In the genomic region with DNA sequence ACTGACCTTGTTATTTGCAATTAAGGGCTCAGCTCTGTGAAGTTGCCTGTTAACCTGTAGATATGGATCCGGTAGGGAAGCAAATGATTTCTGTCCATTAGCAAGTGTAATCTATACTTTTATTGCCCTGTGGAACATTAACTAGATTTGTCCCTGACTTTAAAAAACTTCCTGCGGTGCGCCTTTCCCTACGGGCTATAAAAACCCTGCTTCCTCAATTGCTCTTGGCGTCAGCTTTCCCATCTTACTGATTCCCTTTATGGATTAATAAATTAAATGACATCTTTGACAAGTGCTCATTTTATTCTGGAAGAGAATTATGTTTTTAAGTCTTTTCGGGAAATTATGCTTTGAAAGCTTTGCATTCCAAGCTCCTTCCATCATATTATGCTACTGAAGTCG, we compare ENCODE assay signal across 1 cellular context.
TF ChIP-seq lines count a peak whose summit lies in the region.

No MANE protein-coding gene starts in this region.

TF ChIP-seq in HEK293, 187 proteins besides CTCF, POLR2A, EP300 and RAD21 (continued from another document):
- TF ChIP-seq, protein P1, sequence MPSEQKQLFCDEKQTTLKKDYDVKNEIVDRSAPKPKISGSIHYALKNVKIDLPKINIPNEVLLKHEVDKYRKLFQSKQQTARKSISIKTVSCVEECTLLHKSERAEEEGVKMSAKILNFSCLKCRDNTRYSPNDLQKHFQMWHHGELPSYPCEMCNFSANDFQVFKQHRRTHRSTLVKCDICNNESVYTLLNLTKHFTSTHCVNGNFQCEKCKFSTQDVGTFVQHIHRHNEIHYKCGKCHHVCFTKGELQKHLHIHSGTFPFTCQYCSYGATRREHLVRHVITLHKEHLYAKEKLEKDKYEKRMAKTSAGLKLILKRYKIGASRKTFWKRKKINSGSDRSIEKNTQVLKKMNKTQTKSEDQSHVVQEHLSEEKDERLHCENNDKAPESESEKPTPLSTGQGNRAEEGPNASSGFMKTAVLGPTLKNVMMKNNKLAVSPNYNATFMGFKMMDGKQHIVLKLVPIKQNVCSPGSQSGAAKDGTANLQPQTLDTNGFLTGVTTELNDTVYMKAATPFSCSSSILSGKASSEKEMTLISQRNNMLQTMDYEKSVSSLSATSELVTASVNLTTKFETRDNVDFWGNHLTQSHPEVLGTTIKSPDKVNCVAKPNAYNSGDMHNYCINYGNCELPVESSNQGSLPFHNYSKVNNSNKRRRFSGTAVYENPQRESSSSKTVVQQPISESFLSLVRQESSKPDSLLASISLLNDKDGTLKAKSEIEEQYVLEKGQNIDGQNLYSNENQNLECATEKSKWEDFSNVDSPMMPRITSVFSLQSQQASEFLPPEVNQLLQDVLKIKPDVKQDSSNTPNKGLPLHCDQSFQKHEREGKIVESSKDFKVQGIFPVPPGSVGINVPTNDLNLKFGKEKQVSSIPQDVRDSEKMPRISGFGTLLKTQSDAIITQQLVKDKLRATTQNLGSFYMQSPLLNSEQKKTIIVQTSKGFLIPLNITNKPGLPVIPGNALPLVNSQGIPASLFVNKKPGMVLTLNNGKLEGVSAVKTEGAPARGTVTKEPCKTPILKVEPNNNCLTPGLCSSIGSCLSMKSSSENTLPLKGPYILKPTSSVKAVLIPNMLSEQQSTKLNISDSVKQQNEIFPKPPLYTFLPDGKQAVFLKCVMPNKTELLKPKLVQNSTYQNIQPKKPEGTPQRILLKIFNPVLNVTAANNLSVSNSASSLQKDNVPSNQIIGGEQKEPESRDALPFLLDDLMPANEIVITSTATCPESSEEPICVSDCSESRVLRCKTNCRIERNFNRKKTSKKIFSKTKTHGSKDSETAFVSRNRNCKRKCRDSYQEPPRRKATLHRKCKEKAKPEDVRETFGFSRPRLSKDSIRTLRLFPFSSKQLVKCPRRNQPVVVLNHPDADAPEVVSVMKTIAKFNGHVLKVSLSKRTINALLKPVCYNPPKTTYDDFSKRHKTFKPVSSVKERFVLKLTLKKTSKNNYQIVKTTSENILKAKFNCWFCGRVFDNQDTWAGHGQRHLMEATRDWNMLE (tag by site-specific recombination; conservative IDR thresholded peaks at IDR 0.05; ENCODE audit: low read depth), result no peak
- TF ChIP-seq ZNF2 (tag by site-specific recombination; IDR thresholded peaks at IDR 0.05) (no peak; the same call in 1 of the 2 replicates), ZIC2 (tag by site-specific recombination; IDR thresholded peaks at IDR 0.05) (peak; percentile 76), IKZF3 (tag by site-specific recombination; IDR thresholded peaks at IDR 0.05) (peak; percentile 74), SP7 (tag by site-specific recombination; IDR thresholded peaks at IDR 0.05) (peak; percentile 50), REPIN1 (tag by site-specific recombination; IDR thresholded peaks at IDR 0.05; ENCODE audit: low read depth) (no peak), ZNF394 (tag by site-specific recombination; IDR thresholded peaks at IDR 0.05; ENCODE audit: borderline replicate concordance) (peak; percentile 51; the same call in 1 of the 2 replicates), GLIS1 (tag by site-specific recombination; IDR thresholded peaks at IDR 0.05) (no peak), ZNF157 (tag by site-specific recombination; IDR thresholded peaks at IDR 0.05) (no peak), ZNF23 (tag by site-specific recombination; IDR thresholded peaks at IDR 0.05; ENCODE audit: borderline replicate concordance) (no peak), BCL11B (tag by site-specific recombination; IDR thresholded peaks at IDR 0.05; ENCODE audit: low read depth) (peak; percentile 93), ZNF792 (tag by site-specific recombination; IDR thresholded peaks at IDR 0.05) (no peak), KLF10 (tag by site-specific recombination; IDR thresholded peaks at IDR 0.05) (peak; percentile 63), ZNF548 (tag by site-specific recombination; IDR thresholded peaks at IDR 0.05) (no peak), RBAK (tag by site-specific recombination; IDR thresholded peaks at IDR 0.05) (no peak), ZNF677 (tag by site-specific recombination; IDR thresholded peaks at IDR 0.05) (no peak), ZBTB21 (tag by site-specific recombination; IDR thresholded peaks at IDR 0.05) (peak; percentile 15; the same call in 1 of the 2 replicates), MZF1 (tag by site-specific recombination; IDR thresholded peaks at IDR 0.05; ENCODE audit: borderline replicate concordance) (peak; percentile 63; the same call in 1 of the 2 replicates), ZNF621 (tag by site-specific recombination; IDR thresholded peaks at IDR 0.05) (no peak)
- TF ChIP-seq, protein P2, sequence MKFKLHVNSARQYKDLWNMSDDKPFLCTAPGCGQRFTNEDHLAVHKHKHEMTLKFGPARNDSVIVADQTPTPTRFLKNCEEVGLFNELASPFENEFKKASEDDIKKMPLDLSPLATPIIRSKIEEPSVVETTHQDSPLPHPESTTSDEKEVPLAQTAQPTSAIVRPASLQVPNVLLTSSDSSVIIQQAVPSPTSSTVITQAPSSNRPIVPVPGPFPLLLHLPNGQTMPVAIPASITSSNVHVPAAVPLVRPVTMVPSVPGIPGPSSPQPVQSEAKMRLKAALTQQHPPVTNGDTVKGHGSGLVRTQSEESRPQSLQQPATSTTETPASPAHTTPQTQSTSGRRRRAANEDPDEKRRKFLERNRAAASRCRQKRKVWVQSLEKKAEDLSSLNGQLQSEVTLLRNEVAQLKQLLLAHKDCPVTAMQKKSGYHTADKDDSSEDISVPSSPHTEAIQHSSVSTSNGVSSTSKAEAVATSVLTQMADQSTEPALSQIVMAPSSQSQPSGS (tag by site-specific recombination; IDR thresholded peaks at IDR 0.05; ENCODE audit: low read depth), result 0 out of 2 replicates have a peak, but pooled peaks have one; percentile 52
- TF ChIP-seq, protein P3, sequence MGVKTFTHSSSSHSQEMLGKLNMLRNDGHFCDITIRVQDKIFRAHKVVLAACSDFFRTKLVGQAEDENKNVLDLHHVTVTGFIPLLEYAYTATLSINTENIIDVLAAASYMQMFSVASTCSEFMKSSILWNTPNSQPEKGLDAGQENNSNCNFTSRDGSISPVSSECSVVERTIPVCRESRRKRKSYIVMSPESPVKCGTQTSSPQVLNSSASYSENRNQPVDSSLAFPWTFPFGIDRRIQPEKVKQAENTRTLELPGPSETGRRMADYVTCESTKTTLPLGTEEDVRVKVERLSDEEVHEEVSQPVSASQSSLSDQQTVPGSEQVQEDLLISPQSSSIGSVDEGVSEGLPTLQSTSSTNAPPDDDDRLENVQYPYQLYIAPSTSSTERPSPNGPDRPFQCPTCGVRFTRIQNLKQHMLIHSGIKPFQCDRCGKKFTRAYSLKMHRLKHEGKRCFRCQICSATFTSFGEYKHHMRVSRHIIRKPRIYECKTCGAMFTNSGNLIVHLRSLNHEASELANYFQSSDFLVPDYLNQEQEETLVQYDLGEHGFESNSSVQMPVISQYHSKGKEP (tag by site-specific recombination; IDR thresholded peaks at IDR 0.05), result peak; percentile 69
- TF ChIP-seq, protein P4, sequence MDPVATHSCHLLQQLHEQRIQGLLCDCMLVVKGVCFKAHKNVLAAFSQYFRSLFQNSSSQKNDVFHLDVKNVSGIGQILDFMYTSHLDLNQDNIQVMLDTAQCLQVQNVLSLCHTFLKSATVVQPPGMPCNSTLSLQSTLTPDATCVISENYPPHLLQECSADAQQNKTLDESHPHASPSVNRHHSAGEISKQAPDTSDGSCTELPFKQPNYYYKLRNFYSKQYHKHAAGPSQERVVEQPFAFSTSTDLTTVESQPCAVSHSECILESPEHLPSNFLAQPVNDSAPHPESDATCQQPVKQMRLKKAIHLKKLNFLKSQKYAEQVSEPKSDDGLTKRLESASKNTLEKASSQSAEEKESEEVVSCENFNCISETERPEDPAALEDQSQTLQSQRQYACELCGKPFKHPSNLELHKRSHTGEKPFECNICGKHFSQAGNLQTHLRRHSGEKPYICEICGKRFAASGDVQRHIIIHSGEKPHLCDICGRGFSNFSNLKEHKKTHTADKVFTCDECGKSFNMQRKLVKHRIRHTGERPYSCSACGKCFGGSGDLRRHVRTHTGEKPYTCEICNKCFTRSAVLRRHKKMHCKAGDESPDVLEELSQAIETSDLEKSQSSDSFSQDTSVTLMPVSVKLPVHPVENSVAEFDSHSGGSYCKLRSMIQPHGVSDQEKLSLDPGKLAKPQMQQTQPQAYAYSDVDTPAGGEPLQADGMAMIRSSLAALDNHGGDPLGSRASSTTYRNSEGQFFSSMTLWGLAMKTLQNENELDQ (tag by site-specific recombination; IDR thresholded peaks at IDR 0.05; ENCODE audit: low read depth), result no peak
- TF ChIP-seq, protein P5, sequence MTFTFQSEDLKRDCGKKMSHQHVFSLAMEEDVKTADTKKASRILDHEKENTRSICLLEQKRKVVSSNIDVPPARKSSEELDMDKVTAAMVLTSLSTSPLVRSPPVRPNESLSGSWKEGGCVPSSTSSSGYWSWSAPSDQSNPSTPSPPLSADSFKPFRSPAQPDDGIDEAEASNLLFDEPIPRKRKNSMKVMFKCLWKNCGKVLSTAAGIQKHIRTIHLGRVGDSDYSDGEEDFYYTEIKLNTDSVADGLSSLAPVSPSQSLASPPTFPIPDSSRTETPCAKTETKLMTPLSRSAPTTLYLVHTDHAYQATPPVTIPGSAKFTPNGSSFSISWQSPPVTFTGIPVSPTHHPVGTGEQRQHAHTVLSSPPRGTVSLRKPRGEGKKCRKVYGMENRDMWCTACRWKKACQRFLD (tag by site-specific recombination; IDR thresholded peaks at IDR 0.05), result no peak
